8 cellular contexts compared by ENCODE assay signal in genomic region chr1:234724517-234725176, GRCh38.
DNase-seq lines count a peak whose midpoint lies in the region; ATAC-seq and TF ChIP-seq lines count a peak whose summit lies in the region.

No MANE protein-coding gene starts in this region.

- TF ChIP-seq CTCF in lung (IDR thresholded peaks at IDR 0.05; ENCODE audit: control extremely low read depth, extremely low read depth), result no peak
- no peak for TF ChIP-seq CTCF in thyroid gland (IDR thresholded peaks at IDR 0.05)

- H3K27me3 ChIP-seq in lung (ENCODE audit: control insufficient read depth, insufficient read depth) (no peaks in the 10 kb centered on the region), thyroid gland (no peaks in the 10 kb centered on the region)

- WGBS in lung, 2 donors, result 2 to 3% methylated on average over 16 of the region's 16 CpGs
- 0 to 5% methylated on average over 16 of the region's 16 CpGs for WGBS in thyroid gland, 2 donors

- peak overlapping the region; percentile 99 for H3K27ac ChIP-seq in caudate nucleus (ENCODE audit: low read depth, low read length)
- H3K27ac ChIP-seq in lung (ENCODE audit: low read depth in 1 of 2, low read length in 1 of 2), result peak overlapping the region; percentile 98 to 99
- peak overlapping the region; percentile 97 to 99 (median 97) for H3K27ac ChIP-seq in thyroid gland

- H3K4me1 ChIP-seq in lung (ENCODE audit: control insufficient read depth in 2 of 2, insufficient read depth in 2 of 2, low read length in 2 of 2) (peaks cover 36 to 42% of the 10 kb centered on the region in 2 donors), thyroid gland (peaks cover 72 to 86% of the 10 kb centered on the region in 2 donors)

- H3K9me3 ChIP-seq in lung (ENCODE audit: control insufficient read depth in 2 of 2, insufficient read depth in 1 of 2, low read length in 1 of 2), result no peaks in the 10 kb centered on the region
- H3K9me3 ChIP-seq in thyroid gland, result no peaks in the 10 kb centered on the region

- H3K36me3 ChIP-seq in lung (ENCODE audit: control insufficient read depth in 2 of 2, insufficient read depth in 2 of 2, low read length in 2 of 2) (no peaks in the 10 kb centered on the region), thyroid gland (no peaks in the 10 kb centered on the region)

- peak in 1 of 2 donors; percentile 54 for TF ChIP-seq POLR2A in thyroid gland (IDR thresholded peaks at IDR 0.05)

- H3K4me3 ChIP-seq in lung, result no peak overlapping the region
- no peak overlapping the region for H3K4me3 ChIP-seq in thyroid gland (replicated peaks in 1 of 3)

- intact Hi-C loops in thyroid gland (cut with DNase I), result loop anchor here (5.0 to 10.0 kb wide), 2 partner anchors 117 to 260 kb away; no protein-coding TSS in a partner anchor

- peak; percentile 13 for ATAC-seq in HG02840 (IDR thresholded peaks at IDR 0.05; ENCODE audit: low FRiP score, unreplicated experiment)
- peak; percentile 30 for ATAC-seq in lung (ENCODE audit: insufficient read depth, low FRiP score)
- no peak for ATAC-seq in HG03108 (IDR thresholded peaks at IDR 0.05; ENCODE audit: unreplicated experiment)
- ATAC-seq in HG02884 (IDR thresholded peaks at IDR 0.05; ENCODE audit: unreplicated experiment), result no peak

- DNase-seq in D341Med (ENCODE audit: low spot score) (peak; percentile 83), SHP77 (lab: John Stamatoyannopoulos, UW) (peak; percentile 59 to 86), caudate nucleus (lab: John Stamatoyannopoulos, UW) (peak in 40 of 61 donors; percentile 34 to 94 (median 81)), lung (ENCODE audit: low spot score) (peak; percentile 69), thyroid gland (peak; percentile 89)

Comparison
In these comparisons a context has a peak if more than half of its experiments do, and no peak if none do; other contexts are left out.
1. ATAC-seq: peak in HG02840 (single experiment) and lung (single experiment); none in HG03108 (single experiment) and HG02884 (single experiment).
2. Peak in every context shown above with its lines, with median percentiles within 50 percentile points of each other: DNase-seq and H3K27ac ChIP-seq.